Comparison of ENCODE assay signal across 8 cellular contexts in genomic region chr16:55765161-55765560, GRCh38.
"Had no signal": no experiment of that assay in that cellular context is flagged by ENCODE, and none has a peak within 500 bp of the region (broad histone marks: within the 10 kb centered on the region; RNA-seq: fewer than 3 reads in every experiment).

No MANE protein-coding gene starts in this region.

- H3K4me3 ChIP-seq: GM23338, K562 had no signal

- FAIRE-seq: H1, H54, HTR-8/SVneo, K562 had no signal

- H3K4me2 ChIP-seq: GM23338 had no signal

- H2AFZ ChIP-seq: GM23338 had no signal

- DNase-seq: H9, HCEC 1CT, IMR-90 had no signal
